In the genomic region with DNA sequence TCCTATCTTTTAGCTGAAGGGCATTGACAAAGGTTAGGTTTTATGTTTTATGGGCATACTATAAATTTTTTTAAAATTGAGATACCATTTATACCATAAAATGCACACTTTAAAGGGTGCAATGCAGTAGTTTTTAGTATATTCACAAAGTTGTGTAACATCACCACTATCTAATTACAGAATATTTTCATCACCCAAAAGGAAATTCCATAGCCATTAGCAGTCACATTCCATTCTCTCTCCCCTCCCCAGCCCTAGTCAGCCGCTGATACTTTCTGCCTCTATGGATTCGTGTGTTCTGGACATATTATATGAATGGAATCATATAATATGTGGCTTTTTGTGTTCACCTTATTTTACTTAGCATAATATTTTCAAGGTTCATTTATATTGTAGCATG, we compare ENCODE assay signal across 12 cellular contexts.
DNase-seq lines count a peak whose midpoint lies in the region; ATAC-seq, FAIRE-seq and TF ChIP-seq lines count a peak whose summit lies in the region.
"Had no signal": no experiment of that assay in that cellular context is flagged by ENCODE, and none has a peak within 500 bp of the region (broad histone marks: within the 10 kb centered on the region; RNA-seq: fewer than 3 reads in every experiment).

No MANE protein-coding gene starts in this region.

- no peak for TF ChIP-seq CTCF in AG04449 (IDR thresholded peaks at IDR 0.05; ENCODE audit: insufficient read depth, low read length, missing control alignments)
- TF ChIP-seq CTCF in brain microvascular endothelial cell (IDR thresholded peaks at IDR 0.05; ENCODE audit: low read depth, low read length, missing control alignments) = no peak

- H3K36me3 ChIP-seq in brain microvascular endothelial cell (replicated peaks) = no peaks in the 10 kb centered on the region
- H3K36me3 ChIP-seq: prostate gland had no signal

- H3K27me3 ChIP-seq in brain microvascular endothelial cell (replicated peaks) = no peaks in the 10 kb centered on the region

- H3K27ac ChIP-seq in brain microvascular endothelial cell = peak overlapping the region; percentile 59
- H3K27ac ChIP-seq: prostate gland had no signal

- ATAC-seq in HG03025 (IDR thresholded peaks at IDR 0.05; ENCODE audit: low FRiP score, unreplicated experiment) = no peak
- ATAC-seq in HG02840 (IDR thresholded peaks at IDR 0.05; ENCODE audit: low FRiP score, unreplicated experiment) = no peak

- POLR2A ChIA-PET in AG04449 (lab: Yijun Ruan, JAX) = interaction anchor here (1.2 kb wide), 1 partner anchor 14 kb away, joined by 4 read pairs; no protein-coding TSS in a partner anchor

- H3K4me3 ChIP-seq in AG04449 (ENCODE audit: low read depth, low read length) (no peak overlapping the region), brain microvascular endothelial cell (ENCODE audit: low read depth, low read length) (no peak overlapping the region)
- H3K4me3 ChIP-seq: lung, prostate gland had no signal

- peak; percentile 60 for FAIRE-seq in HTR-8/SVneo (lab: Jason Lieb, UNC)

- DNase-seq in AG04449 (ENCODE audit: low read depth, low spot score) = peak; percentile 46
- peak; percentile 63 for DNase-seq in HTR-8/SVneo (ENCODE audit: insufficient read length, low spot score)
- peak; percentile 69 for DNase-seq in brain microvascular endothelial cell
- DNase-seq in islet precursor cell = peak; percentile 57
- no peak for DNase-seq in NCI-H524 (lab: John Stamatoyannopoulos, UW)
- DNase-seq in activated naive CD4-positive, alpha-beta T cell treated with Interleukin-2 at 50 U/mL for 16 hours = no peak
- DNase-seq: KBM-7, OCI-M1 had no signal

- in situ Hi-C loops in brain microvascular endothelial cell (cut with HindIII; ENCODE audit: low pct_ligation_motif_present, low sequenced_read_pairs) = no loop called here

- CTCF ChIA-PET in AG04449 (lab: Yijun Ruan, JAX) = interaction anchor here (1.4 to 2.7 kb wide), 2 partner anchors 11 to 13 kb away, joined by 3 to 6 read pairs; no protein-coding TSS in a partner anchor

Comparison
In these comparisons a context has a peak if more than half of its experiments do, and no peak if none do; other contexts are left out.
1. DNase-seq: peak in AG04449 (single experiment), HTR-8/SVneo (single experiment), brain microvascular endothelial cell (single experiment) and islet precursor cell (single experiment); none in NCI-H524 (0 of 2) and activated naive CD4-positive, alpha-beta T cell treated with Interleukin-2 at 50 U/mL for 16 hours (single experiment).